ENCODE assay signal across 16 cellular contexts in the genomic region with DNA sequence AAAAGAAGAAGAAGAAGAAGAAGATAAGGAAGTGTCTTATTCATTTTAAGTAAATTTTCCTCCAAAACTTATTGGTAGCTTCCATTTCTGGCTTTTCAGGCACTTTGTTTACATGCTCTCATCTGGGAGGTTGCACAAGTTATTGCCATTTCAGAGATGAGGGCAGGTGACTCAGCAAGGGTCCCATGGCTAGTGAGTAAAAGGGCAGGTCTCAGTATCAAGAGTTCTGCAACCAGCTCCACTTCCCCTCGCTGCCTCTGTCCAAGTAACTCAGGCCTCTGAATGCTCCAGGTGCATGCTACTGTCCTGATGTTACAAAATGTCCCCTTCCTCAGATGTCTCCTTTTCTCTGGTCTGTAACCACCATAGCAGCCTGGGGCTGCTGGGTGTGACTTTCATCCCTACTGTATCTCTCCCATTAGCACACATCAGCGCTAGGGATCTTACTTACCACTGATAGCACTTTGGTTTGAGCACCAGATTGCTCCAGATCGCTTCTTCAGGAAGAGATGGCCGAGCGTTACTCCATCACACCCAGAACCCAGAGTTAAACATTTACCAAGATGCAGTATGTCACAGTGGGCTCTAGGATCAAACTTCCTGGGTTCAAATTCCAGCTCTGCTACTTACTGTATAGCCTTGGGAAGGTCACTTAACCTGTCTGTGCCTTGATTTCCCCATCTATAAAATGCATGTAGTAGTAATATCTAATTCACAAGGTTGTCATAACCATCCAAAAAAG. TPM values are rescaled to one million over a fixed set of nuclear protein-coding genes. Genes with fewer than 3 reads are reported as not detected.
DNase-seq lines count a peak whose midpoint lies in the region; ATAC-seq, FAIRE-seq and TF ChIP-seq lines count a peak whose summit lies in the region.
"Had no signal": no experiment of that assay in that cellular context is flagged by ENCODE, and none has a peak within 500 bp of the region (broad histone marks: within the 10 kb centered on the region; RNA-seq: fewer than 3 reads in every experiment).

No MANE protein-coding gene starts in this region.

- intact Hi-C loops in left cardiac atrium (cut with DNase I) = no loop called here

- H3K9me3 Mint-ChIP-seq in WTC11 = peaks cover 11% of the 10 kb centered on the region; the same call in 1 of the 2 replicates
- H3K9me3 Mint-ChIP-seq: T-cell had no signal

- CTCF ChIA-PET in WTC11 (lab: Charles Lee) = interaction anchor here (0.7 to 3.2 kb wide), 3 partner anchors 101 to 117 kb away, joined by 3 to 38 read pairs (median 3); a partner anchor contains a TSS

- no peak for TF ChIP-seq CTCF in WTC11 (IDR thresholded peaks at IDR 0.05)
- TF ChIP-seq CTCF in keratinocyte (optimal IDR thresholded peaks at IDR 0.05 in 1 of 3, IDR thresholded peaks at IDR 0.05 in 1 of 3, conservative IDR thresholded peaks at IDR 0.05 in 1 of 3; ENCODE audit: extremely low read depth in 1 of 3, insufficient read depth in 2 of 3, low read length in 3 of 3) = no peak

- H3K4me2 ChIP-seq in keratinocyte (ENCODE audit: control insufficient read depth, extremely low read depth, insufficient read depth, low read depth, low read length) = no peak overlapping the region

- no peak overlapping the region for H3K4me3 Mint-ChIP-seq in WTC11
- H3K4me3 Mint-ChIP-seq: activated naive CD8-positive, alpha-beta T cell; T-cell had no signal

- H3K27ac ChIP-seq in keratinocyte (ENCODE audit: control insufficient read depth, insufficient read depth, low read length) = peak overlapping the region; percentile 39

- H3K27me3 Mint-ChIP-seq in WTC11 (ENCODE audit: low read depth) = peaks cover 37% of the 10 kb centered on the region

- H3K36me3 ChIP-seq in keratinocyte (ENCODE audit: control insufficient read depth in 2 of 2, extremely low read depth in 1 of 2, insufficient read depth in 2 of 2, low read length in 2 of 2) = no peaks in the 10 kb centered on the region
- H3K36me3 ChIP-seq: HAP-1 had no signal

- H3K4me3 ChIP-seq in keratinocyte (ENCODE audit: control insufficient read depth in 2 of 3, extremely low read depth in 1 of 3, insufficient read depth in 2 of 3, low read depth in 1 of 3, low read length in 3 of 3) = no peak overlapping the region
- H3K4me3 ChIP-seq: HAP-1 had no signal

- no peaks in the 10 kb centered on the region for H3K9me1 ChIP-seq in keratinocyte (ENCODE audit: control insufficient read depth, extremely low read depth, insufficient read depth, low read length)

- no peak for FAIRE-seq in keratinocyte (lab: Jason Lieb, UNC)

- no peaks in the 10 kb centered on the region for H4K20me1 ChIP-seq in keratinocyte (ENCODE audit: control insufficient read depth, extremely low read depth, insufficient read depth, low read length)

- H3K79me2 ChIP-seq in keratinocyte (ENCODE audit: control insufficient read depth, insufficient read depth, low read length) = no peaks in the 10 kb centered on the region

- H3K9me3 ChIP-seq in keratinocyte (ENCODE audit: control insufficient read depth, low read depth, low read length) = no peaks in the 10 kb centered on the region
- H3K9me3 ChIP-seq: HAP-1 had no signal

- no peak overlapping the region for H2AFZ ChIP-seq in keratinocyte (ENCODE audit: control insufficient read depth, low read length)

- H3K36me3 Mint-ChIP-seq in WTC11 = no peaks in the 10 kb centered on the region; the same call in 1 of the 2 replicates
- H3K36me3 Mint-ChIP-seq: activated naive CD8-positive, alpha-beta T cell; T-cell had no signal

- no peak overlapping the region for H3K27ac Mint-ChIP-seq in WTC11
- H3K27ac Mint-ChIP-seq: activated naive CD8-positive, alpha-beta T cell; T-cell had no signal

- dilution Hi-C loops in keratinocyte (cut with MboI; ENCODE audit: extremely low pct_ligation_motif_present, low sequenced_read_pairs) = no loop called here

- ATAC-seq in WTC11 (no peak), HG03095 (IDR thresholded peaks at IDR 0.05; ENCODE audit: unreplicated experiment) (no peak), left cardiac atrium (no peak)
- ATAC-seq: T-cell had no signal

- H3K4me1 ChIP-seq in keratinocyte (ENCODE audit: control insufficient read depth, extremely low read depth, insufficient read depth, low read length) = peaks cover 19% of the 10 kb centered on the region
- H3K4me1 ChIP-seq: HAP-1 had no signal

- POLR2A ChIA-PET in WTC11 (lab: Charles Lee) = no interaction called here

- H3K4me1 Mint-ChIP-seq in WTC11 = peaks cover 7% of the 10 kb centered on the region

- H3K27me3 ChIP-seq in keratinocyte (ENCODE audit: control insufficient read depth, extremely low read depth, insufficient read depth, low read length) = no peaks in the 10 kb centered on the region

- no peak overlapping the region for H3K9ac ChIP-seq in keratinocyte (ENCODE audit: control insufficient read depth, extremely low read depth, insufficient read depth, low read length)

- peak; percentile 47 for DNase-seq in A172 (ENCODE audit: low spot score)
- peak; percentile 34 for DNase-seq in HS-5 (ENCODE audit: low read depth)
- no peak for DNase-seq in WTC11 (ENCODE audit: low spot score)
- no peak for DNase-seq in keratinocyte (ENCODE audit: low read depth, low spot score)
- DNase-seq in C1 segment of cervical spinal cord (lab: John Stamatoyannopoulos, UW) = no peak
- DNase-seq in left cardiac atrium = no peak
- DNase-seq in iPS-NIHi7 (ENCODE audit: extremely low spot score) = no peak
- DNase-seq: activated CD4-positive, CD25-positive, alpha-beta regulatory T cell; activated CD8-positive, alpha-beta memory T cell treated with anti-CD3 and anti-CD28 coated beads, Interleukin-2, amount 50 U/mL, for 48 hours; DMS 273 treated with DMSO at 0.1 percent for 48 hours; NCI-H1092; occipital lobe; T-cell had no signal

TF ChIP-seq in WTC11, 78 proteins besides CTCF, POLR2A, EP300 and RAD21:
- TF ChIP-seq GABPB1 (CRISPR knock-in tag; IDR thresholded peaks at IDR 0.05) (peak; percentile 48), NFE2L1 (CRISPR knock-in tag; IDR thresholded peaks at IDR 0.05) (no peak), ZNF317 (CRISPR knock-in tag; IDR thresholded peaks at IDR 0.05; ENCODE audit: borderline replicate concordance, low read depth) (no peak)
- TF ChIP-seq, protein P1, sequence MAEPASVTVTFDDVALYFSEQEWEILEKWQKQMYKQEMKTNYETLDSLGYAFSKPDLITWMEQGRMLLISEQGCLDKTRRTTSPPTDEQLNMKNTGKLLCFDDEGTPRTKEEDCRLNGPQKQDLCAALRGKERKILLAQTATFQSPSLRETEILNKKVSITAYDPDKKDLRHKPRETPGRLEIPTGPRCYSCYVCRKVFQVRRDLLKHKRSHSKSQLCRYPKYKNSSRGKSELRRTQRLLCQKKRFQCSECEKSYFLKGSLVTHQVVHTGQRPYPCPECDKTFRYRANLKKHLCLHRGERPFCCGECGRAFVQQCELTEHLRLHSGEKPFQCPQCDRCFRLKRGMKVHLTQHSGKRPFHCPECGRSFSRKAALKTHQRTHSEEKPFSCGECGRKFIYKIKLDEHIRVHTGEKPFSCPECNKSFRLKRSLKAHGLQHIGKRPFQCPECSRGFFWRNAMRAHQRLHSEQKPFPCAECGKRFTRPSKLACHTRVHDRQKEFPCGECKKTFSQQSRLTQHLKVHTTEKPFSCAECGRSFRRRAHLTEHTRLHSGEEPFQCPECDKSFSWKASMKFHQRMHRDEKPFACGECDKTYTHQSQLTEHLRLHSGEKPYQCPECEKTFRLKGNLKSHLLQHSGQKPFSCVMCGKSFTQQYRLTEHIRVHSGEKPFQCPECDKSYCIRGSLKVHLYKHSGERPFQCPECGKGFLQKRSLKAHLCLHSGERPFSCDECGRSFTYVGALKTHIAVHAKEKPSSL (CRISPR knock-in tag; conservative IDR thresholded peaks at IDR 0.05) = no peak
- TF ChIP-seq, protein P2, sequence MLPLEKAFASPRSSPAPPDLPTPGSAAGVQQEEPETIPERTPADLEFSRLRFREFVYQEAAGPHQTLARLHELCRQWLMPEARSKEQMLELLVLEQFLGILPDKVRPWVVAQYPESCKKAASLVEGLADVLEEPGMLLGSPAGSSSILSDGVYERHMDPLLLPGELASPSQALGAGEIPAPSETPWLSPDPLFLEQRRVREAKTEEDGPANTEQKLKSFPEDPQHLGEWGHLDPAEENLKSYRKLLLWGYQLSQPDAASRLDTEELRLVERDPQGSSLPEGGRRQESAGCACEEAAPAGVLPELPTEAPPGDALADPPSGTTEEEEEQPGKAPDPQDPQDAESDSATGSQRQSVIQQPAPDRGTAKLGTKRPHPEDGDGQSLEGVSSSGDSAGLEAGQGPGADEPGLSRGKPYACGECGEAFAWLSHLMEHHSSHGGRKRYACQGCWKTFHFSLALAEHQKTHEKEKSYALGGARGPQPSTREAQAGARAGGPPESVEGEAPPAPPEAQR (CRISPR knock-in tag; IDR thresholded peaks at IDR 0.05) = no peak
- TF ChIP-seq, protein P3, sequence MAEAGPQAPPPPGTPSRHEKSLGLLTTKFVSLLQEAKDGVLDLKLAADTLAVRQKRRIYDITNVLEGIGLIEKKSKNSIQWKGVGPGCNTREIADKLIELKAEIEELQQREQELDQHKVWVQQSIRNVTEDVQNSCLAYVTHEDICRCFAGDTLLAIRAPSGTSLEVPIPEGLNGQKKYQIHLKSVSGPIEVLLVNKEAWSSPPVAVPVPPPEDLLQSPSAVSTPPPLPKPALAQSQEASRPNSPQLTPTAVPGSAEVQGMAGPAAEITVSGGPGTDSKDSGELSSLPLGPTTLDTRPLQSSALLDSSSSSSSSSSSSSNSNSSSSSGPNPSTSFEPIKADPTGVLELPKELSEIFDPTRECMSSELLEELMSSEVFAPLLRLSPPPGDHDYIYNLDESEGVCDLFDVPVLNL (CRISPR knock-in tag; IDR thresholded peaks at IDR 0.05; ENCODE audit: borderline replicate concordance, low read depth) = no peak
TF ChIP-seq in WTC11: peak in this region for 1.

RNA-seq across cellular contexts. Expression of a gene that starts 57.4 kb away (rescaled TPM):
- 488 and 537 TPM in 2 replicates for total RNA-seq in A172 (2014; rRNA removed; shearing (Covaris generic))
- total RNA-seq in WTC11 (2021) = 163 to 166 TPM (median 165 TPM) in 3 replicates
- polyA plus RNA-seq in keratinocyte = 254 to 509 TPM (median 460 TPM) in 3 replicates
- 67.7 TPM for polyA plus RNA-seq in keratinocyte (2011; ENCODE audit: low read depth)
- polyA plus RNA-seq in keratinocyte (2011; cell fraction: cytosol; rRNA removed) = 226 and 462 TPM in 2 replicates
- 737 and 886 TPM in 2 replicates for polyA plus RNA-seq in keratinocyte (2011; cell fraction: nucleus; rRNA removed)
- polyA plus RNA-seq in keratinocyte (2012; ENCODE audit: low replicate concordance) = 148 and 245 TPM in 2 replicates
- 40.9 to 255 TPM (median 189 TPM) in 3 replicates for polyA minus RNA-seq in keratinocyte
- polyA minus RNA-seq in keratinocyte (2011; cell fraction: cytosol; rRNA and poly(A)+ RNA removed) = 91.5 TPM
- polyA minus RNA-seq in keratinocyte (2011; cell fraction: nucleus; rRNA and poly(A)+ RNA removed) = 165 and 291 TPM in 2 replicates
- 100 to 1,000 TPM; 185 to 202 TPM for total RNA-seq in left cardiac atrium

Comparison
In these comparisons a context has a peak if more than half of its experiments do, and no peak if none do; other contexts are left out.
1. DNase-seq: peak in A172 (single experiment) and HS-5 (single experiment); none in WTC11 (single experiment), keratinocyte (single experiment), C1 segment of cervical spinal cord (0 of 14), left cardiac atrium (single experiment) and iPS-NIHi7 (single experiment).